ENCODE assay signal across 1 cellular context in genomic region chr9:35023443-35023842, GRCh38.
TF ChIP-seq lines count a peak whose summit lies in the region.

No MANE protein-coding gene starts in this region.

TF ChIP-seq in K562, 482 proteins besides CTCF, POLR2A, EP300 and RAD21 (continued from another document):
- TF ChIP-seq ZNF740 (CRISPR knock-in tag; IDR thresholded peaks at IDR 0.05) (peak; percentile 89), ZNF740 (tag; IDR thresholded peaks at IDR 0.05) (0 out of 4 replicates have a peak, but pooled peaks of 1 of the 2 experiments have one; percentile 34), TAL1 (IDR thresholded peaks at IDR 0.05) (peak; percentile 46; the same call in 1 of the 2 replicates), VEZF1 (CRISPR knock-in tag; IDR thresholded peaks at IDR 0.05) (peak; percentile 15; the same call in 1 of the 2 replicates), MNT (conservative IDR thresholded peaks at IDR 0.05) (0 out of 4 replicates have a peak, but pooled peaks of 1 of the 2 experiments have one; percentile 17), KDM1A (IDR thresholded peaks at IDR 0.05) (peak in 1 of 2 experiments; percentile 34; a peak in 1 of 4 replicates), ZNF592 (IDR thresholded peaks at IDR 0.05) (peak; percentile 62; the same call in 1 of the 2 replicates), NCOR1 (IDR thresholded peaks at IDR 0.05) (peak; percentile 51), MTA1 (IDR thresholded peaks at IDR 0.05; ENCODE audit: borderline replicate concordance) (peak; percentile 31; the same call in 1 of the 2 replicates)
